9 cellular contexts compared by ENCODE assay signal in genomic region chr18:79644006-79644665, GRCh38. TPM values are rescaled to one million over a fixed set of nuclear protein-coding genes. Genes with fewer than 3 reads are reported as not detected.
DNase-seq lines count a peak whose midpoint lies in the region; ATAC-seq and TF ChIP-seq lines count a peak whose summit lies in the region.
"Had no signal": no experiment of that assay in that cellular context is flagged by ENCODE, and none has a peak within 500 bp of the region (broad histone marks: within the 10 kb centered on the region; RNA-seq: fewer than 3 reads in every experiment).

No MANE protein-coding gene starts in this region.

- intact Hi-C loops in Caco-2 (cut with micrococcal nuclease; ENCODE audit: unreplicated experiment) (loop anchor here (1.0 kb wide), 1 partner anchor 263 kb away; no protein-coding TSS in a partner anchor), uterus (cut with DNase I; ENCODE audit: low total_unique reads) (no loop called here)

- H3K27ac ChIP-seq in RWPE1 (no peak overlapping the region), uterus (no peak overlapping the region)

- H3K9me3 Mint-ChIP-seq in Caco-2 (ENCODE audit: unreplicated experiment) = no peaks in the 10 kb centered on the region
- H3K9me3 Mint-ChIP-seq: activated naive CD4-positive, alpha-beta T cell treated with anti-CD3 and anti-CD28 coated beads, Interleukin-2, amount 50 U/mL, for 24 hours had no signal

- peak; percentile 100 for TF ChIP-seq RAD21 in Ishikawa (IDR thresholded peaks at IDR 0.05; ENCODE audit: low read depth)

- no TSS peak for BruUV-seq in Caco-2 (replicated peaks; lab: Mats Ljungman, UMichigan)

- peak; percentile 88 for ATAC-seq in GM21390 (IDR thresholded peaks at IDR 0.05; ENCODE audit: unreplicated experiment)

- CTCF ChIA-PET in Caco-2 (lab: Charles Lee) = no interaction called here
- CTCF ChIA-PET in RWPE1 (lab: Yijun Ruan, JAX) = interaction anchor here (0.6 to 0.7 kb wide), 2 partner anchors 13 to 260 kb away, joined by 3 read pairs; no protein-coding TSS in a partner anchor

- no peaks in the 10 kb centered on the region for H3K27me3 Mint-ChIP-seq in Caco-2 (ENCODE audit: insufficient read depth, unreplicated experiment)

- H3K4me3 Mint-ChIP-seq in Caco-2 (ENCODE audit: unreplicated experiment) = no peak overlapping the region
- H3K4me3 Mint-ChIP-seq: activated naive CD4-positive, alpha-beta T cell treated with anti-CD3 and anti-CD28 coated beads, Interleukin-2, amount 50 U/mL, for 24 hours had no signal

- no peak overlapping the region for H3K27ac Mint-ChIP-seq in Caco-2 (ENCODE audit: unreplicated experiment)
- H3K27ac Mint-ChIP-seq: activated naive CD4-positive, alpha-beta T cell treated with anti-CD3 and anti-CD28 coated beads, Interleukin-2, amount 50 U/mL, for 24 hours had no signal

- H3K36me3 ChIP-seq in Caco-2 (ENCODE audit: control insufficient read depth, insufficient read depth, low read length) = no peaks in the 10 kb centered on the region
- no peaks in the 10 kb centered on the region for H3K36me3 ChIP-seq in uterus

- H3K36me3 Mint-ChIP-seq in Caco-2 (ENCODE audit: insufficient read depth, unreplicated experiment) = no peaks in the 10 kb centered on the region
- H3K36me3 Mint-ChIP-seq: activated naive CD4-positive, alpha-beta T cell treated with anti-CD3 and anti-CD28 coated beads, Interleukin-2, amount 50 U/mL, for 24 hours had no signal

- TF ChIP-seq CTCF in Caco-2 (IDR thresholded peaks at IDR 0.05; ENCODE audit: insufficient read depth in 1 of 2, low read depth in 1 of 2, low read length in 1 of 2, severe bottlenecking in 1 of 2, unreplicated experiment in 1 of 2) (peak; percentile 73 to 82), RWPE1 (conservative IDR thresholded peaks at IDR 0.05; ENCODE audit: low read depth) (peak; percentile 99), uterus (IDR thresholded peaks at IDR 0.05) (peak; percentile 86 to 97 (median 94))

- H3K4me1 ChIP-seq in Caco-2 = no peaks in the 10 kb centered on the region
- H3K4me1 ChIP-seq in uterus = peaks cover 0 to 7% of the 10 kb centered on the region in 2 donors

- POLR2A ChIA-PET in Caco-2 (lab: Charles Lee) = no interaction called here
- POLR2A ChIA-PET in RWPE1 (lab: Yijun Ruan, JAX; ENCODE audit: low non-redundant PET) = no interaction called here

- DNase-seq in Caco-2 (peak; percentile 66 to 68), RWPE1 (ENCODE audit: low spot score) (peak; percentile 85), glomerular visceral epithelial cell (ENCODE audit: extremely low spot score) (peak; percentile 70), pons (ENCODE audit: low spot score) (peak; percentile 42), uterus (peak; percentile 55 to 58)
- peak; percentile 38 for DNase-seq in activated effector memory CD4-positive, alpha-beta T cell treated with Interleukin-2 at 50 U/mL for 16 hours

- H3K4me3 ChIP-seq in Caco-2 (ENCODE audit: low read depth, low read length) = no peak overlapping the region
- no peak overlapping the region for H3K4me3 ChIP-seq in uterus

- H3K4me1 Mint-ChIP-seq in Caco-2 (ENCODE audit: low read depth, unreplicated experiment) = no peaks in the 10 kb centered on the region
- H3K4me1 Mint-ChIP-seq: activated naive CD4-positive, alpha-beta T cell treated with anti-CD3 and anti-CD28 coated beads, Interleukin-2, amount 50 U/mL, for 24 hours had no signal

- no peaks in the 10 kb centered on the region for H3K27me3 ChIP-seq in Caco-2 (replicated peaks; ENCODE audit: control insufficient read depth, insufficient read depth, low read length)
- no peaks in the 10 kb centered on the region for H3K27me3 ChIP-seq in uterus

- TF ChIP-seq POLR2A in uterus (IDR thresholded peaks at IDR 0.05) = peak in 1 of 2 donors; percentile 18

- no peaks in the 10 kb centered on the region for H3K9me3 ChIP-seq in Caco-2
- no peaks in the 10 kb centered on the region for H3K9me3 ChIP-seq in uterus

- TF ChIP-seq EP300 in Ishikawa (IDR thresholded peaks at IDR 0.05; ENCODE audit: borderline replicate concordance) = no peak

TF ChIP-seq in Ishikawa, 13 proteins besides CTCF, POLR2A, EP300 and RAD21:
- no peak for TF ChIP-seq TAF1 (IDR thresholded peaks at IDR 0.05; ENCODE audit: low read depth)
- 0 out of 2 replicates have a peak, but pooled peaks have one; percentile 53 for TF ChIP-seq ZBTB7A (IDR thresholded peaks at IDR 0.05; ENCODE audit: low read depth)
- no peak for TF ChIP-seq YY1 (IDR thresholded peaks at IDR 0.05; ENCODE audit: low read depth)
- TF ChIP-seq FOXM1 (IDR thresholded peaks at IDR 0.05; ENCODE audit: borderline replicate concordance, low read depth) = no peak
- TF ChIP-seq CEBPB (IDR thresholded peaks at IDR 0.05) = no peak
- TF ChIP-seq MAX (IDR thresholded peaks at IDR 0.05) = peak; percentile 67; the same call in 1 of the 2 replicates
- 0 out of 2 replicates have a peak, but pooled peaks have one; percentile 47 for TF ChIP-seq TCF12 (IDR thresholded peaks at IDR 0.05; ENCODE audit: low read depth)
- no peak for TF ChIP-seq REST (IDR thresholded peaks at IDR 0.05; ENCODE audit: low read depth)
- no peak for TF ChIP-seq TEAD4 (IDR thresholded peaks at IDR 0.05)
- TF ChIP-seq NFIC (IDR thresholded peaks at IDR 0.05) = no peak
- no peak for TF ChIP-seq CREB1 (IDR thresholded peaks at IDR 0.05; ENCODE audit: low read depth)
- no peak for TF ChIP-seq USF1 (IDR thresholded peaks at IDR 0.05)
- no peak for TF ChIP-seq EGR1 (IDR thresholded peaks at IDR 0.05)

RNA-seq across cellular contexts. Expression of gene CTDP1, which starts 35.5 kb away (rescaled TPM):
- 14.7 and 16.1 TPM in 2 replicates for total RNA-seq in Caco-2 (2022)
- total RNA-seq in uterus = 10 to 100 TPM in 3 of 4 donors, 1 to 10 TPM in 1; 6.2 to 22.5 (median 20.4) TPM
